ENCODE assay signal across 31 cellular contexts in genomic region chr10:132485391-132485790, GRCh38.
"Had no signal": no experiment of that assay in that cellular context is flagged by ENCODE, and none has a peak within 500 bp of the region (broad histone marks: within the 10 kb centered on the region; RNA-seq: fewer than 3 reads in every experiment).

No MANE protein-coding gene starts in this region.

- H3K9me3 ChIP-seq: MG63, SJSA1, SK-N-SH had no signal

- H3K27ac ChIP-seq: SJSA1 had no signal

- H3K36me3 ChIP-seq: MG63, SJSA1 had no signal

- FAIRE-seq: TTC549 had no signal

- H3K9ac ChIP-seq: SK-N-SH had no signal

- DNase-seq: activated CD4-positive, alpha-beta memory T cell treated with anti-CD3 and anti-CD28 coated beads, Interleukin-2, amount 10 ng/mL, durations not matched to agents 7 days and 5 days; activated CD4-positive, alpha-beta T cell treated with anti-CD3 and anti-CD28 coated beads for 48 hours; activated CD8-positive, alpha-beta memory T cell treated with anti-CD3 and anti-CD28 coated beads for 24 hours; activated CD8-positive, alpha-beta memory T cell treated with anti-CD3 and anti-CD28 coated beads, Interleukin-2, amount 10 ng/mL, durations not matched to agents 7 days and 5 days; activated CD8-positive, alpha-beta memory T cell treated with anti-CD3 and anti-CD28 coated beads, Interleukin-2, amount 50 U/mL, for 48 hours; activated effector memory CD4-positive, alpha-beta T cell treated with Interleukin-2 at 50 U/mL for 16 hours; activated naive CD4-positive, alpha-beta T cell treated with anti-CD3 and anti-CD28 coated beads, Interleukin-2, amount 10 ng/mL, durations not matched to agents 7 days and 5 days; activated naive CD8-positive, alpha-beta T cell treated with anti-CD3 and anti-CD28 coated beads, Interleukin-2, amount 50 U/mL, for 24 hours; activated T-cell treated with anti-CD3 and anti-CD28 coated beads, Interleukin-2, amount 50 U/mL, for 48 hours; anterior cingulate cortex; central memory CD4-positive, alpha-beta T cell; Kasumi-1; KG1; MG63; NCI-H1048; NCI-H1105 treated with DMSO at 0.1 percent for 48 hours; NCI-H1436; NCI-H1694; NCI-H1930; NCI-H2081 treated with DMSO at 0.1 percent for 48 hours; NCI-H226; NCI-H446 treated with DMSO at 0.1 percent for 48 hours; NCI-H524; NCI-H69; NCI-H82; SHP77 treated with DMSO at 0.1 percent for 48 hours; SK-N-SH had no signal

- ATAC-seq: activated CD4-positive, CD25-positive, alpha-beta regulatory T cell treated with anti-CD3 and anti-CD28 coated beads, Interleukin-2, amount 50 U/mL, for 24 hours; activated CD8-positive, alpha-beta memory T cell treated with anti-CD3 and anti-CD28 coated beads, Interleukin-2, amount 10 ng/mL, durations not matched to agents 7 days and 5 days; activated naive CD8-positive, alpha-beta T cell treated with anti-CD3 and anti-CD28 coated beads, Interleukin-2, amount 50 U/mL, for 24 hours; Panc1 had no signal

- H3K27me3 ChIP-seq: MG63, SJSA1 had no signal

- H3K4me3 ChIP-seq: MG63, SJSA1 had no signal
